8 cellular contexts compared by ENCODE assay signal in genomic region chr20:32031007-32031958, GRCh38. TPM values are rescaled to one million over a fixed set of nuclear protein-coding genes. Genes with fewer than 3 reads are reported as not detected.
DNase-seq lines count a peak whose midpoint lies in the region; ATAC-seq and TF ChIP-seq lines count a peak whose summit lies in the region.

No MANE protein-coding gene starts in this region.

- no peak overlapping the region for H4K5ac ChIP-seq in mesendoderm (ENCODE audit: low read length)

- no peak overlapping the region for H3K27ac Mint-ChIP-seq in endodermal cell

- no peak overlapping the region for H2AK5ac ChIP-seq in mesendoderm (ENCODE audit: low read length)

- DNase-seq in COLO668 (lab: John Stamatoyannopoulos, UW; ENCODE audit: unreplicated experiment) (peak; percentile 73), NOMO-1 treated with DMSO at 0.1 percent for 48 hours (lab: John Stamatoyannopoulos, UW; ENCODE audit: unreplicated experiment) (peak; percentile 45), endodermal cell (peak; percentile 98), mesendoderm (peak; percentile 98)
- DNase-seq in activated CD8-positive, alpha-beta memory T cell treated with anti-CD3 and anti-CD28 coated beads for 24 hours: peak; percentile 86
- peak; percentile 14 to 22 for DNase-seq in stimulated activated CD8-positive, alpha-beta memory T cell treated with anti-CD3 and anti-CD28 coated beads, Interleukin-2, amount 100 ng/mL, for 1 hour (ENCODE audit: low read depth in 2 of 2)

- peak overlapping the region; percentile 24 for H3K23ac ChIP-seq in mesendoderm (ENCODE audit: low read length)

- TF ChIP-seq CTCF in endodermal cell (conservative IDR thresholded peaks at IDR 0.05): peak; percentile 100

- no peak overlapping the region for H2BK5ac ChIP-seq in mesendoderm (ENCODE audit: low read length)

- no peak overlapping the region for H3K18ac ChIP-seq in mesendoderm (ENCODE audit: low read length)

- no peak overlapping the region for H2BK15ac ChIP-seq in mesendoderm (replicated peaks; ENCODE audit: low read depth)

- peak overlapping the region; percentile 49 for H3K56ac ChIP-seq in mesendoderm (ENCODE audit: low read length)

- peak overlapping the region; percentile 50 for H3K4me2 ChIP-seq in mesendoderm (ENCODE audit: low read length)

- no peak overlapping the region for H2BK120ac ChIP-seq in mesendoderm (ENCODE audit: low read depth, low read length)

- H3K4me1 ChIP-seq in HUES48 (ENCODE audit: control insufficient read depth, insufficient read depth, low read length): peaks cover 2% of the 10 kb centered on the region; the same call in 1 of the 2 replicates
- H3K4me1 ChIP-seq in endodermal cell (ENCODE audit: control insufficient read depth, insufficient read depth, low read length): no peaks in the 10 kb centered on the region
- no peaks in the 10 kb centered on the region for H3K4me1 ChIP-seq in mesendoderm (ENCODE audit: control insufficient read depth, low read depth, low read length)

- peak overlapping the region; percentile 29 for H3K4me3 Mint-ChIP-seq in endodermal cell

- peaks cover 65% of the 10 kb centered on the region for H3K27me3 Mint-ChIP-seq in endodermal cell (ENCODE audit: insufficient read depth)

- H3K9ac ChIP-seq in HUES48 (ENCODE audit: low read depth, low read length) (no peak overlapping the region), endodermal cell (ENCODE audit: extremely low read depth, low read length, poor library complexity, severe bottlenecking) (no peak overlapping the region), mesendoderm (ENCODE audit: low read length) (peak overlapping the region; percentile 29)

- H3K4me3 ChIP-seq in HUES48 (ENCODE audit: low read depth, low read length): 0 out of 2 replicates have a peak overlapping the region, but pooled peaks have one; percentile 2
- H3K4me3 ChIP-seq in endodermal cell (ENCODE audit: low read length): no peak overlapping the region
- H3K4me3 ChIP-seq in mesendoderm (ENCODE audit: low read length): no peak overlapping the region

- peaks cover 4% of the 10 kb centered on the region for H3K4me1 Mint-ChIP-seq in endodermal cell

- no peak overlapping the region for H3K4ac ChIP-seq in mesendoderm (ENCODE audit: low read depth, low read length)

- WGBS in endodermal cell (ENCODE audit: insufficient coverage in 1 of 2, insufficient read length in 1 of 2), 2 experiments: 52 to 58% methylated on average over 24 to 59 of the region's 59 CpGs
- WGBS in mesendoderm (ENCODE audit: extremely low coverage, insufficient coverage, low lambda C conversion rate): no CpG with 5 or more reads among the region's 59 CpGs

- H3K36me3 ChIP-seq in HUES48 (ENCODE audit: control insufficient read depth, insufficient read depth, low read length) (peaks cover 3% of the 10 kb centered on the region; the same call in 1 of the 2 replicates), endodermal cell (ENCODE audit: control insufficient read depth, insufficient read depth, low read length) (no peaks in the 10 kb centered on the region), mesendoderm (ENCODE audit: control insufficient read depth, insufficient read depth, low read length) (no peaks in the 10 kb centered on the region)

- H4K8ac ChIP-seq in mesendoderm (ENCODE audit: low read depth, low read length): no peak overlapping the region

- ATAC-seq in GM21360 (IDR thresholded peaks at IDR 0.05; ENCODE audit: unreplicated experiment): no peak

- H3K9me3 ChIP-seq in HUES48 (ENCODE audit: control insufficient read depth, insufficient read depth, low read length): no peaks in the 10 kb centered on the region
- H3K9me3 ChIP-seq in endodermal cell (ENCODE audit: control insufficient read depth, low read length): no peaks in the 10 kb centered on the region

- H3K36me3 Mint-ChIP-seq in endodermal cell (ENCODE audit: low read depth): no peaks in the 10 kb centered on the region

- H3K27me3 ChIP-seq in HUES48 (ENCODE audit: control insufficient read depth, insufficient read depth, low read length): peaks cover 3% of the 10 kb centered on the region; the same call in 1 of the 2 replicates
- H3K27me3 ChIP-seq in endodermal cell (ENCODE audit: control insufficient read depth, insufficient read depth, low read length, poor library complexity, severe bottlenecking): peaks cover 17% of the 10 kb centered on the region
- H3K27me3 ChIP-seq in mesendoderm (ENCODE audit: insufficient read depth, low read length, poor library complexity): no peaks in the 10 kb centered on the region

- H3K9me3 Mint-ChIP-seq in endodermal cell: no peaks in the 10 kb centered on the region

- no peaks in the 10 kb centered on the region for H3K79me1 ChIP-seq in mesendoderm (ENCODE audit: low read length)

- H3K27ac ChIP-seq in HUES48 (ENCODE audit: low read depth, low read length) (no peak overlapping the region), endodermal cell (ENCODE audit: low read depth, low read length) (no peak overlapping the region), mesendoderm (ENCODE audit: low read depth, low read length) (no peak overlapping the region)

- H3K79me2 ChIP-seq in mesendoderm (ENCODE audit: control insufficient read depth, insufficient read depth, low read length): no peaks in the 10 kb centered on the region

RNA-seq across cellular contexts. Expression of gene HCK, which starts 20.8 kb away (rescaled TPM):
- under 1 TPM; 0.24 to 0.40 TPM for total RNA-seq in endodermal cell
- polyA plus RNA-seq in endodermal cell (2013, experiment 1 of 2): 0.18 TPM
- polyA plus RNA-seq in endodermal cell (2013, experiment 2 of 2): 0.12 TPM
- polyA plus RNA-seq in mesendoderm (2013, experiment 1 of 2): 0.07 TPM
- polyA plus RNA-seq in mesendoderm (2013, experiment 2 of 2): 0.15 TPM

RNA-seq across cellular contexts. Expression of gene CCM2L, which starts 21.0 kb away (rescaled TPM):
- total RNA-seq in endodermal cell: 1 to 10 TPM; 5.2 to 7.8 TPM
- polyA plus RNA-seq in endodermal cell (2013, experiment 1 of 2): 2.2 TPM
- 2.2 TPM for polyA plus RNA-seq in endodermal cell (2013, experiment 2 of 2)
- 1.4 TPM for polyA plus RNA-seq in mesendoderm (2013, experiment 1 of 2)
- polyA plus RNA-seq in mesendoderm (2013, experiment 2 of 2): 1.3 TPM

Comparison
In these comparisons a context has a peak if more than half of its experiments do, and no peak if none do; other contexts are left out.
1. DNase-seq: peak in every context shown above with its lines; median percentile 98 in endodermal cell; 98 in mesendoderm; 86 in activated CD8-positive, alpha-beta memory T cell treated with anti-CD3 and anti-CD28 coated beads for 24 hours; 73 in COLO668; 45 in NOMO-1 treated with DMSO at 0.1 percent for 48 hours; 18 in stimulated activated CD8-positive, alpha-beta memory T cell treated with anti-CD3 and anti-CD28 coated beads, Interleukin-2, amount 100 ng/mL, for 1 hour.